ENCODE assay signal across 6 cellular contexts in the genomic region with DNA sequence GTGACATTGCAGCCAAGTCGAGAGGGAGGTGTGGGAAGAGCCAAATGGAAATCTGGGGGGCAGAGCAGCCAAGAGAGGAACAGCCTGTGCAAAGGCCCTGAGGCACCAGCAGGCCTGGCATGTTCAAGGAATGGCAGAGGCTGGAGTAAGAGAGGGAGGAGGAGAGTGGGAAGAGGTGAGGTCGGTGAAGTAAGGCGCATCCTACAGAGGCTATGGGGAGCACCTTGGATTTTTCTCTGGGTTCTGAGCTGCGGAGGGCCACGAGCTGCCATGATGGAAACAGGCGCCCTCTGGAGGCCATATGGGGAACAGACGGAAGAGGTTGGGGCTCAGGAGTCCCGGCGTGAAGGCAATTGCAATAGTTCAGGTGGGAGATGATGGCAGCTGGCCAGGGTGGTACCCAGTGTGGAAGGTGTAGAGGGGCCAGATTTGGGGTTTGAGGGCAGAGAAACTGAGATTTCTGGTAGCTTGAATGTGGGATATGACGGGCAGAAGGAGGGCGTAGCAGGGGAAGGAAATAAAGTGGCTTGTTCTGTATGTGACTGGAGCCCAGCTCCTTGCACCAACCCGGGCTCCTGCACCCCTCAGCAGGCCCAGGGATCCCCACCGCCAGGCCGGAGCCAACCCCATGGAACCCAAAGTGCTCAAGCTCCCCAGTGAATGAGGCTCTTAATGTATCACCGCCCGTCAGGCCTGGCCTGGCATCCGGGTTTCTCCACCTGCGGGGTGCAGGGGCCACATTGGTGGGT. TPM values are rescaled to one million over a fixed set of nuclear protein-coding genes. Genes with fewer than 3 reads are reported as not detected.
DNase-seq lines count a peak whose midpoint lies in the region; ATAC-seq and TF ChIP-seq lines count a peak whose summit lies in the region.

No MANE protein-coding gene starts in this region.

- no peaks in the 10 kb centered on the region for H3K27me3 ChIP-seq in CD4-positive, CD25-positive, alpha-beta regulatory T cell (ENCODE audit: control insufficient read depth, insufficient read depth, low read length)

- no peak overlapping the region for H3K4me3 ChIP-seq in CD4-positive, CD25-positive, alpha-beta regulatory T cell (ENCODE audit: low read depth, low read length)

- H3K9me3 Mint-ChIP-seq in CD4-positive, CD25-positive, alpha-beta regulatory T cell, result no peaks in the 10 kb centered on the region
- no peaks in the 10 kb centered on the region for H3K9me3 Mint-ChIP-seq in mesothelial cell of epicardium

- H3K27me3 Mint-ChIP-seq in CD4-positive, CD25-positive, alpha-beta regulatory T cell, result no peaks in the 10 kb centered on the region
- H3K27me3 Mint-ChIP-seq in mesothelial cell of epicardium (ENCODE audit: low read depth), result no peaks in the 10 kb centered on the region

- H3K36me3 ChIP-seq in CD4-positive, CD25-positive, alpha-beta regulatory T cell (ENCODE audit: control insufficient read depth, insufficient read depth, low read length), result no peaks in the 10 kb centered on the region

- peaks cover 4% of the 10 kb centered on the region for H3K36me3 Mint-ChIP-seq in CD4-positive, CD25-positive, alpha-beta regulatory T cell
- H3K36me3 Mint-ChIP-seq in mesothelial cell of epicardium, result no peaks in the 10 kb centered on the region

- no peak overlapping the region for H3K4me3 Mint-ChIP-seq in CD4-positive, CD25-positive, alpha-beta regulatory T cell
- no peak overlapping the region for H3K4me3 Mint-ChIP-seq in mesothelial cell of epicardium

- DNase-seq in CD4-positive, CD25-positive, alpha-beta regulatory T cell, result peak; percentile 42 to 71 (median 52)
- peak; percentile 40 for DNase-seq in MV-4-11 (lab: John Stamatoyannopoulos, UW)
- DNase-seq in activated naive CD4-positive, alpha-beta T cell treated with Interleukin-2 at 50 U/mL for 16 hours, result peak; percentile 70
- DNase-seq in mesothelial cell of epicardium (ENCODE audit: low spot score in 2 of 2, unreplicated experiment in 2 of 2), result no peak
- DNase-seq in NCI-H1436 (lab: John Stamatoyannopoulos, UW), result no peak
- DNase-seq in occipital lobe (lab: John Stamatoyannopoulos, UW), result no peak

- H3K27ac ChIP-seq in CD4-positive, CD25-positive, alpha-beta regulatory T cell (ENCODE audit: insufficient read depth, low read length, poor library complexity, severe bottlenecking), result no peak overlapping the region

- H3K27ac Mint-ChIP-seq in CD4-positive, CD25-positive, alpha-beta regulatory T cell, result peak overlapping the region in 1 of 3 donors; percentile 89
- H3K27ac Mint-ChIP-seq in mesothelial cell of epicardium, result no peak overlapping the region

- peak; percentile 70 for TF ChIP-seq CTCF in mesothelial cell of epicardium (IDR thresholded peaks at IDR 0.05; ENCODE audit: unreplicated experiment)

- peak; percentile 65 to 76 for ATAC-seq in CD4-positive, CD25-positive, alpha-beta regulatory T cell (ENCODE audit: low read depth in 2 of 2)

- H3K4me1 ChIP-seq in CD4-positive, CD25-positive, alpha-beta regulatory T cell (ENCODE audit: control insufficient read depth, insufficient read depth, low read length, poor library complexity, severe bottlenecking), result peaks cover 3% of the 10 kb centered on the region

- no peaks in the 10 kb centered on the region for H3K9me3 ChIP-seq in CD4-positive, CD25-positive, alpha-beta regulatory T cell (ENCODE audit: control insufficient read depth in 2 of 2, low read length in 2 of 2)

- peaks cover 0 to 4% (median 1%) of the 10 kb centered on the region in 4 donors for H3K4me1 Mint-ChIP-seq in CD4-positive, CD25-positive, alpha-beta regulatory T cell
- peaks cover 21% of the 10 kb centered on the region for H3K4me1 Mint-ChIP-seq in mesothelial cell of epicardium

RNA-seq across cellular contexts. Expression of a gene that starts 20.5 kb away (rescaled TPM):
- total RNA-seq in CD4-positive, CD25-positive, alpha-beta regulatory T cell, result 121 TPM
- polyA plus RNA-seq in CD4-positive, CD25-positive, alpha-beta regulatory T cell, result 10 to 100 TPM; 11.9 to 16.7 (median 15.0) TPM
- total RNA-seq in mesothelial cell of epicardium (122 to 126 TPM (median 124 TPM) in 3 replicates), occipital lobe (85.2 TPM)

RNA-seq across cellular contexts. Expression of a gene that starts 20.9 kb away (rescaled TPM):
- total RNA-seq in CD4-positive, CD25-positive, alpha-beta regulatory T cell, result 18.7 TPM
- 1 to 10 TPM; 2.7 to 4.9 (median 3.5) TPM for polyA plus RNA-seq in CD4-positive, CD25-positive, alpha-beta regulatory T cell
- 34.3 to 40.6 TPM (median 37.0 TPM) in 3 replicates for total RNA-seq in mesothelial cell of epicardium
- total RNA-seq in occipital lobe, result 11.7 TPM

RNA-seq across cellular contexts. Expression of a gene that starts 21.7 kb away (rescaled TPM):
- total RNA-seq in CD4-positive, CD25-positive, alpha-beta regulatory T cell, result 23.9 TPM
- polyA plus RNA-seq in CD4-positive, CD25-positive, alpha-beta regulatory T cell, result 10 to 100 TPM; 23.6 to 28.8 (median 27.2) TPM
- total RNA-seq in mesothelial cell of epicardium (45.3 to 49.3 TPM (median 48.4 TPM) in 3 replicates), occipital lobe (3.3 TPM)

RNA-seq across cellular contexts. Expression of a gene that starts 49.8 kb away (rescaled TPM):
- total RNA-seq in CD4-positive, CD25-positive, alpha-beta regulatory T cell, result 171 TPM
- 10 to 100 TPM; 37.0 to 54.5 (median 44.7) TPM for polyA plus RNA-seq in CD4-positive, CD25-positive, alpha-beta regulatory T cell
- total RNA-seq in mesothelial cell of epicardium, result 73.7 to 75.9 TPM (median 74.7 TPM) in 3 replicates
- 4.7 TPM for total RNA-seq in occipital lobe

Comparison
In these comparisons a context has a peak if more than half of its experiments do, and no peak if none do; other contexts are left out.
1. DNase-seq: peak in CD4-positive, CD25-positive, alpha-beta regulatory T cell (3 of 3), MV-4-11 (single experiment) and activated naive CD4-positive, alpha-beta T cell treated with Interleukin-2 at 50 U/mL for 16 hours (single experiment); none in mesothelial cell of epicardium (0 of 2), NCI-H1436 (single experiment) and occipital lobe (single experiment).